9 cellular contexts compared by ENCODE assay signal in the genomic region with DNA sequence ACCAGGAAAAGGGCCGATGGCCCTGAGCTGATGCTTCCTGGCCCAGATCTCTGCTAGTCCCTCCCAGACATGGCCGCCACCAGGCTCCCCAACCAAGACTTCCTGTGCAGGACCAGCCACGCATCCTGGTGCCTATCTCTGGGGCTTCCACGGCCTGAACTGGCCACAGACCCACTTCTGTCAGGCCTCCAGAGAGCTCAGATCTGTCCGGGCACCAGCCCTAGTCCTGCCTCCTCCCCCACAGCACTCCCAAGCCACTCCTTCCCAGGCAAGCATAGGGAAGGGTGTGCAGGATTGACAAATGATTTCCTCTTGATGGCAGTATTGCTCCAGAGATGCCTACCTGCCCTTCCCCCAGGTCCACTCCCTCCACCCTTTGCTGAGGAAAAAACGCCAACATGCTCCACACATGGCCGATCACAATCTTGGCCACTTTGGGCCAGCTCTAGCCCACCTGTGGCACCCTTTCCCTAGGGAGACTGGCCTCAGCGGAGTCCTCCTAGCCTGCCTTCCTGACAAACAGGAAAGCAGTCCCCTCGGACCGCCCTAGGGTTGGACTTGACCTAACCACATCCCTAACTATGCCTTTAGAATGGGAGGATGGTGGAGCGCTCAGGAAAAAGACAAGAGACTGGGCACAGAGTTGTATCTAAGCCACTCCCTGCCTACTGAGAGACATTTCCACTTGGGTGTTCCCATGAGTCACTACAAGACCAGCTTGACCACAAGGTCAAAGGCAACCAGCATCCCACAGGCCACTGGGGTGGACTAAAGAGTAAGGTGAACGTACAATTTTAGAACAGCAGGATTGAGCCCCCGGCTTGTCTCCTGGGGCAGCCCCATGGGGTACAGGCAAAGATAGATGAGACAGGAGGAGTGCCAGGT.
DNase-seq lines count a peak whose midpoint lies in the region; ATAC-seq and FAIRE-seq lines count a peak whose summit lies in the region.
"Had no signal": no experiment of that assay in that cellular context is flagged by ENCODE, and none has a peak within 500 bp of the region (broad histone marks: within the 10 kb centered on the region; RNA-seq: fewer than 3 reads in every experiment).

No MANE protein-coding gene starts in this region.

- intact Hi-C loops in left cardiac atrium (cut with DNase I), result no loop called here

- DNase-seq in Daoy (ENCODE audit: low read depth) (peak; percentile 53), T-helper 22 cell (ENCODE audit: low read depth) (peak; percentile 23), left cardiac atrium (peak; percentile 49), small intestine (peak; percentile 78), activated gamma-delta T cell (lab: John Stamatoyannopoulos, UW) (no peak)
- DNase-seq: lower lobe of right lung had no signal

- H3K27me3 Mint-ChIP-seq in IgD-negative memory B cell, result no peaks in the 10 kb centered on the region

- peak; percentile 53 for ATAC-seq in GM21515 (IDR thresholded peaks at IDR 0.05; ENCODE audit: unreplicated experiment)
- ATAC-seq in left cardiac atrium, result peak; percentile 49 to 88
- ATAC-seq in HG02970 (IDR thresholded peaks at IDR 0.05; ENCODE audit: low FRiP score, unreplicated experiment), result no peak

- H3K9me3 Mint-ChIP-seq in IgD-negative memory B cell, result peaks cover 0 to 5% (median 0%) of the 10 kb centered on the region in 3 donors

- 9 to 58% (median 22%) methylated on average over 12 to 13 of the region's 13 CpGs for WGBS in small intestine, 3 donors

- no peaks in the 10 kb centered on the region for H3K27me3 ChIP-seq in small intestine (ENCODE audit: control insufficient read depth in 2 of 2, insufficient read depth in 2 of 2, low read length in 2 of 2)

- FAIRE-seq in small intestine (lab: Jason Lieb, UNC), result no peak

- H3K27ac Mint-ChIP-seq in IgD-negative memory B cell, result peak overlapping the region; percentile 76 to 98 (median 80)

- no peaks in the 10 kb centered on the region for H3K36me3 ChIP-seq in small intestine (ENCODE audit: control insufficient read depth in 2 of 2, insufficient read depth in 2 of 2, low read length in 2 of 2)
- H3K36me3 ChIP-seq: lower lobe of right lung had no signal

- H3K27ac ChIP-seq in small intestine (ENCODE audit: low read depth in 1 of 2, low read length in 1 of 2), result peak overlapping the region; percentile 65 to 85
- H3K27ac ChIP-seq: lower lobe of right lung had no signal

- H3K36me3 Mint-ChIP-seq in IgD-negative memory B cell, result no peaks in the 10 kb centered on the region

- H3K4me3 Mint-ChIP-seq in IgD-negative memory B cell, result peak overlapping the region; percentile 69 to 88 (median 78)

- H3K4me3 ChIP-seq in small intestine (ENCODE audit: low read depth in 1 of 2, low read length in 2 of 2), result no peak overlapping the region
- H3K4me3 ChIP-seq: lower lobe of right lung had no signal

- peaks cover 4 to 17% (median 12%) of the 10 kb centered on the region in 3 donors for H3K4me1 Mint-ChIP-seq in IgD-negative memory B cell

- no peaks in the 10 kb centered on the region for H3K9me3 ChIP-seq in small intestine (ENCODE audit: control insufficient read depth, low read depth)
- H3K9me3 ChIP-seq: lower lobe of right lung had no signal

- no peaks in the 10 kb centered on the region for H3K4me1 ChIP-seq in small intestine (ENCODE audit: control insufficient read depth in 2 of 2, insufficient read depth in 1 of 2, low read depth in 1 of 2, low read length in 1 of 2)
- H3K4me1 ChIP-seq: lower lobe of right lung had no signal
